In the genomic region with DNA sequence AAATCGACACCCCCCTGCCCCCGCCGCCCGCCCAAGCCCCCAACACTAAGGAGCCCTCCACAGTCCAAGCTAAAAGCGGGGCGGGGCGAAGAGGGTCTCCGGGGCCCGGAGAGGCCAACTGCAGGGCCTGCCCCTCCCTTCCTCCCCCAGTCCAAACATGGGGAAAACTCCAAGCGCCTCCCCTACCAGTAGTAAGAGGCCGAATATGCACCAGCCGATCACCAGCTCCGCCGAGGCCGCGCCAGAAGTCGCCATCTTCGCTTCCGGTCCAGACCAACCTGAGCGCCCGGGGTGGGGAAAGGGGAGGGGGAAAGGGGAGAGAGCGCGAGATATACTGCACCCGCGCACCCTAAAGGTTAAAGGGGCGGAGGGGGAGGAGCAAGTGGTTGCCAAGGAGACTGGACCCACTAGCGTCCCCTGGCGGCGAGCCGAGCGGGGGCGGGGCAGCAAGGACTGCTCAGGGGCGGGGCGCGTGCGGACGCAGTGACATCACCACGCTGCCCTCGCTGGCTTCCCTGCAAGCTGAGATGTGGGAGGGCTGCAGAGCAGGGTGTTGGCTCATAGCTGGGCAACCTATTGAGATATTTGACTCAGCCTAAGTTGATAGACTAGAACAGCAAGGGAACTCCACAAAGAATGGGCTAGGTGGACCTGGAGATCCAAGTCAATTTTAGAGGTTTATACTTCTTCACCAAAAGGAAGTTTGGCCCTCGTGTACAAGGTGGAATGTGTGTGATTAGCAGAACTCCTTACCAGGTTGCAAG, we compare ENCODE assay signal across 8 cellular contexts. TPM values are rescaled to one million over a fixed set of nuclear protein-coding genes. Genes with fewer than 3 reads are reported as not detected.
DNase-seq lines count a peak whose midpoint lies in the region; ATAC-seq and TF ChIP-seq lines count a peak whose summit lies in the region.

Gene LMBRD1 (minus strand): TSS at position 384 of the 764 bp plus-strand sequence. CDS start 129 bp downstream, at position 255.

- intact Hi-C loops in Caco-2 (cut with micrococcal nuclease; ENCODE audit: unreplicated experiment) = loop anchor here (1.0 kb wide), 2 partner anchors 29 to 65 kb away; no protein-coding TSS in a partner anchor

- no peaks in the 10 kb centered on the region for H3K27me3 Mint-ChIP-seq in Caco-2 (ENCODE audit: insufficient read depth, unreplicated experiment)

- no peaks in the 10 kb centered on the region for H3K36me3 ChIP-seq in Caco-2 (ENCODE audit: control insufficient read depth, insufficient read depth, low read length)
- H3K36me3 ChIP-seq in effector memory CD4-positive, alpha-beta T cell (ENCODE audit: control insufficient read depth, insufficient read depth, low read length) = no peaks in the 10 kb centered on the region

- no peaks in the 10 kb centered on the region for H3K9me3 ChIP-seq in Caco-2
- H3K9me3 ChIP-seq in effector memory CD4-positive, alpha-beta T cell (ENCODE audit: control insufficient read depth, low read length) = no peaks in the 10 kb centered on the region

- peak; percentile 94 for ATAC-seq in GM21360 (IDR thresholded peaks at IDR 0.05; ENCODE audit: unreplicated experiment)

- H3K4me1 Mint-ChIP-seq in Caco-2 (ENCODE audit: low read depth, unreplicated experiment) = peaks cover 15% of the 10 kb centered on the region

- CTCF ChIA-PET in Caco-2 (lab: Charles Lee) = interaction anchor here (0.6 to 1.3 kb wide), 16 partner anchors 10 to 1651 kb away, joined by 3 to 13 read pairs (median 4); no protein-coding TSS in a partner anchor

- POLR2A ChIA-PET in Caco-2 (lab: Charles Lee) = interaction anchor here (0.5 to 0.7 kb wide), 4 partner anchors 28 to 1373 kb away, joined by 3 to 9 read pairs (median 5); partner anchors contain the start of gene FAM135A

- peak within 1 kb of the TSS; percentile 98 for H3K27ac Mint-ChIP-seq in Caco-2 (ENCODE audit: unreplicated experiment)

- peak within 1 kb of the TSS; percentile 79 for H3K4me3 ChIP-seq in Caco-2 (ENCODE audit: low read depth, low read length)
- H3K4me3 ChIP-seq in effector memory CD4-positive, alpha-beta T cell (ENCODE audit: insufficient read depth, low read depth, low read length, poor library complexity, severe bottlenecking) = peak within 1 kb of the TSS; percentile 91

- H3K36me3 Mint-ChIP-seq in Caco-2 (ENCODE audit: insufficient read depth, unreplicated experiment) = peaks cover 15% of the 10 kb centered on the region

- TF ChIP-seq CTCF in Caco-2 (IDR thresholded peaks at IDR 0.05; ENCODE audit: insufficient read depth in 1 of 2, low read depth in 1 of 2, low read length in 1 of 2, severe bottlenecking in 1 of 2, unreplicated experiment in 1 of 2) = peak; percentile 91 to 98

- H3K4me3 Mint-ChIP-seq in Caco-2 (ENCODE audit: unreplicated experiment) = peak within 1 kb of the TSS; percentile 98

- H3K4me1 ChIP-seq in Caco-2 = peaks cover 4% of the 10 kb centered on the region; the same call in 1 of the 2 replicates
- H3K4me1 ChIP-seq in effector memory CD4-positive, alpha-beta T cell (ENCODE audit: control insufficient read depth, insufficient read depth, low read length, poor library complexity, severe bottlenecking) = peaks cover 10% of the 10 kb centered on the region

- BruUV-seq in Caco-2 (replicated peaks; lab: Mats Ljungman, UMichigan) = no TSS peak

- no peaks in the 10 kb centered on the region for H3K27me3 ChIP-seq in Caco-2 (replicated peaks; ENCODE audit: control insufficient read depth, insufficient read depth, low read length)
- H3K27me3 ChIP-seq in effector memory CD4-positive, alpha-beta T cell (replicated peaks; ENCODE audit: control insufficient read depth, insufficient read depth, low read length, poor library complexity, severe bottlenecking) = no peaks in the 10 kb centered on the region

- peak within 1 kb of the TSS; percentile 96 for H3K27ac ChIP-seq in effector memory CD4-positive, alpha-beta T cell (ENCODE audit: insufficient read depth, low read length, poor library complexity, severe bottlenecking)

- no peaks in the 10 kb centered on the region for H3K9me3 Mint-ChIP-seq in Caco-2 (ENCODE audit: unreplicated experiment)

- DNase-seq in Caco-2 (peak; percentile 96 to 98), HT1080 (ENCODE audit: low read depth) (peak; percentile 88), NOMO-1 (lab: John Stamatoyannopoulos, UW; ENCODE audit: unreplicated experiment in 2 of 2) (peak; percentile 91 to 97), medulla oblongata (ENCODE audit: extremely low spot score) (peak; percentile 97)
- peak; percentile 96 to 99 for DNase-seq in activated CD8-positive, alpha-beta memory T cell treated with anti-CD3 and anti-CD28 coated beads for 4 hours (ENCODE audit: low read depth in 2 of 2)
- peak; percentile 98 to 99 (median 99) for DNase-seq in effector memory CD4-positive, alpha-beta T cell
- DNase-seq in stimulated activated CD8-positive, alpha-beta memory T cell treated with anti-CD3 and anti-CD28 coated beads, Interleukin-12 subunit alpha, Interleukin-12 subunit beta, amount 100 ng/mL, for 1 hour (ENCODE audit: low read depth) = peak; percentile 98

RNA-seq across cellular contexts. Expression of gene LMBRD1, which starts in this region (rescaled TPM):
- 25.0 and 27.5 TPM in 2 replicates for total RNA-seq in Caco-2 (2022)
- 10.2 and 10.9 TPM in 2 replicates for total RNA-seq in HT1080 (2014; rRNA removed; shearing (Covaris generic))
- 17.1 and 19.2 TPM in 2 replicates for polyA plus RNA-seq in HT1080 (2015; cell fraction: cytosol; rRNA removed)
- 20.7 and 25.7 TPM in 2 replicates for polyA plus RNA-seq in HT1080 (2015; cell fraction: nucleus; rRNA removed)

Comparison
In these comparisons a context has a peak if more than half of its experiments do, and no peak if none do; other contexts are left out.
1. Peak in every context shown above with its lines: DNase-seq, ATAC-seq, H3K4me3 ChIP-seq and H3K27ac ChIP-seq.